ENCODE assay signal across 20 cellular contexts in genomic region chr5:107329850-107330249, GRCh38.
DNase-seq lines count a peak whose midpoint lies in the region; ATAC-seq and TF ChIP-seq lines count a peak whose summit lies in the region.
"Had no signal": no experiment of that assay in that cellular context is flagged by ENCODE, and none has a peak within 500 bp of the region (broad histone marks: within the 10 kb centered on the region; RNA-seq: fewer than 3 reads in every experiment).

No MANE protein-coding gene starts in this region.

- no peak overlapping the region for H3K4me3 ChIP-seq in lower lobe of right lung
- H3K4me3 ChIP-seq: suprapubic skin had no signal

- H3K9me3 ChIP-seq in lower lobe of right lung = no peaks in the 10 kb centered on the region
- H3K9me3 ChIP-seq: suprapubic skin had no signal

- intact Hi-C loops in lower lobe of right lung (cut with DNase I) = no loop called here

- no peaks in the 10 kb centered on the region for H3K36me3 ChIP-seq in lower lobe of right lung
- H3K36me3 ChIP-seq: suprapubic skin had no signal

- H3K27me3 ChIP-seq in lower lobe of right lung (ENCODE audit: low read depth) = no peaks in the 10 kb centered on the region
- H3K27me3 ChIP-seq: suprapubic skin had no signal

- no peak for TF ChIP-seq CTCF in lower lobe of right lung (IDR thresholded peaks at IDR 0.05)

- peak; percentile 60 for ATAC-seq in GM18858 (IDR thresholded peaks at IDR 0.05; ENCODE audit: unreplicated experiment)
- ATAC-seq in GM21381 (IDR thresholded peaks at IDR 0.05; ENCODE audit: unreplicated experiment) = peak; percentile 86
- ATAC-seq in HG02981 (IDR thresholded peaks at IDR 0.05; ENCODE audit: unreplicated experiment) = peak; percentile 83
- ATAC-seq in HG03469 (IDR thresholded peaks at IDR 0.05; ENCODE audit: unreplicated experiment) = peak; percentile 72
- no peak for ATAC-seq in lower lobe of right lung
- ATAC-seq in HG02885 (IDR thresholded peaks at IDR 0.05; ENCODE audit: poor library complexity, unreplicated experiment) = no peak
- ATAC-seq: Panc1 had no signal

- H3K27ac ChIP-seq in lower lobe of right lung = no peak overlapping the region

- H3K4me1 ChIP-seq in lower lobe of right lung = no peaks in the 10 kb centered on the region

- DNase-seq in hippocampal formation (lab: John Stamatoyannopoulos, UW) = no peak
- no peak for DNase-seq in lower lobe of right lung
- no peak for DNase-seq in NCI-H2196 (lab: John Stamatoyannopoulos, UW; ENCODE audit: unreplicated experiment)
- DNase-seq: activated CD4-positive, alpha-beta T cell treated with anti-CD3 and anti-CD28 coated beads, Interleukin-2, amount 50 U/mL, for 48 hours; activated naive CD4-positive, alpha-beta T cell; anterior cingulate cortex; CD4-positive, CD25-positive, alpha-beta regulatory T cell; central memory CD4-positive, alpha-beta T cell; erythroblast; kidney glomerular epithelial cell; NCI-H1105 treated with DMSO at 0.1 percent for 48 hours; NCI-H2171 treated with DMSO at 0.1 percent for 48 hours; NCI-H748 treated with DMSO at 0.1 percent for 48 hours had no signal

Comparison
In these comparisons a context has a peak if more than half of its experiments do, and no peak if none do; other contexts are left out.
1. ATAC-seq: peak in GM18858 (single experiment), GM21381 (single experiment), HG02981 (single experiment) and HG03469 (single experiment); none in lower lobe of right lung (0 of 2) and HG02885 (single experiment).